1 cellular context compared by ENCODE assay signal in genomic region chr12:29053567-29053966, GRCh38.
TF ChIP-seq lines count a peak whose summit lies in the region.

No MANE protein-coding gene starts in this region.

TF ChIP-seq in SK-N-SH treated with all-trans-retinoic acid at 6 μM for 48 hours, 23 proteins besides CTCF, POLR2A, EP300 and RAD21 (continued from another document):
- TF ChIP-seq TSHZ2 (CRISPR knock-in tag; IDR thresholded peaks at IDR 0.05): no peak
TF ChIP-seq in SK-N-SH treated with all-trans-retinoic acid at 6 μM for 48 hours: peak in this region for 0.
